In genomic region chr2:133503927-133504326, GRCh38 we compare ENCODE assay signal across 18 cellular contexts.
"Had no signal": no experiment of that assay in that cellular context is flagged by ENCODE, and none has a peak within 500 bp of the region (broad histone marks: within the 10 kb centered on the region; RNA-seq: fewer than 3 reads in every experiment).

No MANE protein-coding gene starts in this region.

- H3K9me3 ChIP-seq: left ventricle myocardium inferior, lower lobe of right lung, sigmoid colon, testis, tibial nerve, upper lobe of right lung, vagina had no signal

- H3K4me1 Mint-ChIP-seq: naive B cell; nephron progenitor cell; stimulated activated naive B cell treated with anti-CD40 and anti-IgM and Interleukin-4, amounts not matched to agents 10 μg/mL and 1 μg/mL and 100 μg/mL, for 72 hours; stimulated activated naive CD8-positive, alpha-beta T cell treated with anti-CD3 and anti-CD28 coated beads, Interleukin-15, amount 100 ng/mL, for 72 hours had no signal

- DNase-seq: effector CD8-positive, alpha-beta T cell; foreskin melanocyte; mesendoderm; naive B cell; nephron progenitor cell; sigmoid colon; stimulated activated CD4-positive, alpha-beta T cell treated with anti-CD3 and anti-CD28 coated beads, Interleukin-2, amount 100 ng/mL, for 24 hours; stimulated activated CD4-positive, alpha-beta T cell treated with anti-CD3 and anti-CD28 coated beads, Interleukin-4, amount 100 ng/mL, for 4 hours; stimulated activated naive B cell treated with anti-CD40 and anti-IgM and Interleukin-4, amounts not matched to agents 10 μg/mL and 1 μg/mL and 100 μg/mL, for 72 hours; stimulated activated naive CD8-positive, alpha-beta T cell treated with anti-CD3 and anti-CD28 coated beads, Interleukin-15, amount 100 ng/mL, for 72 hours; upper lobe of right lung had no signal

- H3K36me3 Mint-ChIP-seq: naive B cell; stimulated activated naive B cell treated with anti-CD40 and anti-IgM and Interleukin-4, amounts not matched to agents 10 μg/mL and 1 μg/mL and 100 μg/mL, for 72 hours had no signal

- H3K27ac ChIP-seq: lower lobe of right lung, sigmoid colon, testis, upper lobe of right lung, vagina had no signal

- ATAC-seq: stimulated activated naive B cell treated with anti-CD40 and anti-IgM and Interleukin-4, amounts not matched to agents 10 μg/mL and 1 μg/mL and 100 μg/mL, for 72 hours; stimulated activated naive CD8-positive, alpha-beta T cell treated with anti-CD3 and anti-CD28 coated beads, Interleukin-15, amount 100 ng/mL, for 72 hours; upper lobe of right lung had no signal

- H3K79me2 ChIP-seq: hepatocyte had no signal

- H2AFZ ChIP-seq: hepatocyte had no signal

- H3K27ac Mint-ChIP-seq: naive B cell; nephron progenitor cell; stimulated activated naive B cell treated with anti-CD40 and anti-IgM and Interleukin-4, amounts not matched to agents 10 μg/mL and 1 μg/mL and 100 μg/mL, for 72 hours; stimulated activated naive CD8-positive, alpha-beta T cell treated with anti-CD3 and anti-CD28 coated beads, Interleukin-15, amount 100 ng/mL, for 72 hours had no signal

- H3K36me3 ChIP-seq: left ventricle myocardium inferior, lower lobe of right lung, sigmoid colon, tibial nerve, upper lobe of right lung, vagina had no signal

- H3K9me3 Mint-ChIP-seq: nephron progenitor cell; stimulated activated naive B cell treated with anti-CD40 and anti-IgM and Interleukin-4, amounts not matched to agents 10 μg/mL and 1 μg/mL and 100 μg/mL, for 72 hours had no signal

- H3K4me3 Mint-ChIP-seq: naive B cell; nephron progenitor cell; stimulated activated naive B cell treated with anti-CD40 and anti-IgM and Interleukin-4, amounts not matched to agents 10 μg/mL and 1 μg/mL and 100 μg/mL, for 72 hours; stimulated activated naive CD8-positive, alpha-beta T cell treated with anti-CD3 and anti-CD28 coated beads, Interleukin-15, amount 100 ng/mL, for 72 hours had no signal

- H3K27me3 Mint-ChIP-seq: stimulated activated naive B cell treated with anti-CD40 and anti-IgM and Interleukin-4, amounts not matched to agents 10 μg/mL and 1 μg/mL and 100 μg/mL, for 72 hours; stimulated activated naive CD8-positive, alpha-beta T cell treated with anti-CD3 and anti-CD28 coated beads, Interleukin-15, amount 100 ng/mL, for 72 hours had no signal

- H3K27me3 ChIP-seq: hepatocyte, sigmoid colon, testis, tibial nerve, upper lobe of right lung, vagina had no signal

- H3K4me3 ChIP-seq: hepatocyte, left ventricle myocardium inferior, lower lobe of right lung, sigmoid colon, skin epidermis, testis, tibial nerve, upper lobe of right lung, vagina had no signal
